24 cellular contexts compared by ENCODE assay signal in genomic region chr9:98176391-98177259, GRCh38. TPM values are rescaled to one million over a fixed set of nuclear protein-coding genes. Genes with fewer than 3 reads are reported as not detected.
DNase-seq lines count a peak whose midpoint lies in the region; ATAC-seq and TF ChIP-seq lines count a peak whose summit lies in the region.
"Had no signal": no experiment of that assay in that cellular context is flagged by ENCODE, and none has a peak within 500 bp of the region (broad histone marks: within the 10 kb centered on the region; RNA-seq: fewer than 3 reads in every experiment).

No MANE protein-coding gene starts in this region.

- no peak for ATAC-seq in activated CD4-positive, alpha-beta T cell treated with anti-CD3 and anti-CD28 coated beads for 36 hours
- ATAC-seq in HG02938 (IDR thresholded peaks at IDR 0.05; ENCODE audit: unreplicated experiment), result no peak
- no peak for ATAC-seq in activated CD8-positive, alpha-beta memory T cell treated with anti-CD3 and anti-CD28 coated beads, Interleukin-2, amount 10 ng/mL, durations not matched to agents 7 days and 5 days
- no peak for ATAC-seq in natural killer cell
- ATAC-seq: activated naive CD4-positive, alpha-beta T cell treated with anti-CD3 and anti-CD28 coated beads, Interleukin-2, amount 50 U/mL, for 72 hours; activated T-cell treated with anti-CD3 and anti-CD28 coated beads, Interleukin-2, amount 50 U/mL, for 4 hours; natural killer cell treated with Interleukin-12 subunit alpha and Interleukin-12 subunit beta and Interleukin-15 and Interleukin-18, amount 100 ng/mL, for 72 hours; stimulated activated memory B cell treated with anti-CD40 and anti-IgM and Interleukin-4, amounts not matched to agents 10 μg/mL and 1 μg/mL and 100 μg/mL, for 72 hours had no signal

- POLR2A ChIA-PET in activated CD4-positive, alpha-beta T cell treated with anti-CD3 and anti-CD28 coated beads for 36 hours (lab: Charles Lee), result interaction anchor here (0.5 kb wide), 1 partner anchor 496 kb away, joined by 4 read pairs; no protein-coding TSS in a partner anchor

- H3K27ac Mint-ChIP-seq in activated CD4-positive, alpha-beta T cell treated with anti-CD3 and anti-CD28 coated beads for 36 hours, result peak overlapping the region; percentile 19
- H3K27ac Mint-ChIP-seq in glutamatergic neuron (ENCODE audit: unreplicated experiment), result no peak overlapping the region
- peak overlapping the region; percentile 35 for H3K27ac Mint-ChIP-seq in neural crest cell (ENCODE audit: unreplicated experiment)
- H3K27ac Mint-ChIP-seq in activated CD8-positive, alpha-beta memory T cell treated with anti-CD3 and anti-CD28 coated beads, Interleukin-2, amount 10 ng/mL, durations not matched to agents 7 days and 5 days, result no peak overlapping the region
- H3K27ac Mint-ChIP-seq in natural killer cell, result no peak overlapping the region
- H3K27ac Mint-ChIP-seq: natural killer cell treated with Interleukin-12 subunit alpha and Interleukin-12 subunit beta and Interleukin-15 and Interleukin-18, amount 100 ng/mL, for 72 hours; stimulated activated memory B cell treated with anti-CD40 and anti-IgM and Interleukin-4, amounts not matched to agents 10 μg/mL and 1 μg/mL and 100 μg/mL, for 72 hours had no signal

- CTCF ChIA-PET in activated CD4-positive, alpha-beta T cell treated with anti-CD3 and anti-CD28 coated beads for 36 hours (lab: Charles Lee), result interaction anchor here (0.6 kb wide), 1 partner anchor 11 kb away, joined by 3 read pairs; no protein-coding TSS in a partner anchor
- CTCF ChIA-PET in activated CD8-positive, alpha-beta memory T cell treated with anti-CD3 and anti-CD28 coated beads, Interleukin-2, amount 10 ng/mL, durations not matched to agents 7 days and 5 days (lab: Charles Lee), result no interaction called here

- no peaks in the 10 kb centered on the region for H3K27me3 Mint-ChIP-seq in activated CD4-positive, alpha-beta T cell treated with anti-CD3 and anti-CD28 coated beads for 36 hours
- H3K27me3 Mint-ChIP-seq in glutamatergic neuron (ENCODE audit: unreplicated experiment), result peaks cover 4% of the 10 kb centered on the region
- no peaks in the 10 kb centered on the region for H3K27me3 Mint-ChIP-seq in neural crest cell (ENCODE audit: low read depth)
- H3K27me3 Mint-ChIP-seq in activated CD8-positive, alpha-beta memory T cell treated with anti-CD3 and anti-CD28 coated beads, Interleukin-2, amount 10 ng/mL, durations not matched to agents 7 days and 5 days, result no peaks in the 10 kb centered on the region
- H3K27me3 Mint-ChIP-seq in natural killer cell (ENCODE audit: low read depth in 2 of 2), result no peaks in the 10 kb centered on the region
- H3K27me3 Mint-ChIP-seq: natural killer cell treated with Interleukin-12 subunit alpha and Interleukin-12 subunit beta and Interleukin-15 and Interleukin-18, amount 100 ng/mL, for 72 hours; stimulated activated memory B cell treated with anti-CD40 and anti-IgM and Interleukin-4, amounts not matched to agents 10 μg/mL and 1 μg/mL and 100 μg/mL, for 72 hours had no signal

- TF ChIP-seq CTCF in glutamatergic neuron (IDR thresholded peaks at IDR 0.05; ENCODE audit: partially characterized antibody, unreplicated experiment) (no peak), neural crest cell (conservative IDR thresholded peaks at IDR 0.05) (no peak), natural killer cell (IDR thresholded peaks at IDR 0.05) (no peak), GM13977 (IDR thresholded peaks at IDR 0.05; ENCODE audit: extremely low read depth, insufficient read depth, missing control alignments) (no peak)

- DNase-seq in activated CD4-positive, alpha-beta T cell treated with anti-CD3 and anti-CD28 coated beads for 36 hours, result no peak
- DNase-seq in activated CD4-positive, alpha-beta T cell treated with anti-CD3 and anti-CD28 coated beads, Interleukin-2, amount 50 U/mL, for 48 hours, result no peak
- DNase-seq in glutamatergic neuron (peak; percentile 1), neural crest cell (ENCODE audit: low read depth, low spot score) (no peak), natural killer cell (no peak), GM13977 (ENCODE audit: low spot score) (no peak)
- no peak for DNase-seq in activated CD8-positive, alpha-beta memory T cell treated with anti-CD3 and anti-CD28 coated beads, Interleukin-2, amount 10 ng/mL, durations not matched to agents 7 days and 5 days
- DNase-seq: activated CD4-positive, alpha-beta T cell treated with anti-CD3 and anti-CD28 coated beads for 1 hour; activated CD8-positive, alpha-beta memory T cell treated with anti-CD3 and anti-CD28 coated beads for 24 hours; activated T-cell treated with anti-CD3 and anti-CD28 coated beads, Interleukin-2, amount 50 U/mL, for 4 hours; aorta; DND-41; erythroblast; foreskin melanocyte; GOT3; mesenchymal stem cell; NCI-H1930; OCI-M1; SIG-M5; stimulated activated CD4-positive, alpha-beta T cell treated with anti-CD3 and anti-CD28 coated beads, Interleukin-2, amount 100 ng/mL, for 24 hours had no signal

- H3K36me3 Mint-ChIP-seq in activated CD4-positive, alpha-beta T cell treated with anti-CD3 and anti-CD28 coated beads for 36 hours (ENCODE audit: low read depth), result no peaks in the 10 kb centered on the region
- H3K36me3 Mint-ChIP-seq in glutamatergic neuron (ENCODE audit: unreplicated experiment), result no peaks in the 10 kb centered on the region
- H3K36me3 Mint-ChIP-seq in neural crest cell (ENCODE audit: low read depth), result no peaks in the 10 kb centered on the region
- no peaks in the 10 kb centered on the region for H3K36me3 Mint-ChIP-seq in activated CD8-positive, alpha-beta memory T cell treated with anti-CD3 and anti-CD28 coated beads, Interleukin-2, amount 10 ng/mL, durations not matched to agents 7 days and 5 days
- no peaks in the 10 kb centered on the region for H3K36me3 Mint-ChIP-seq in natural killer cell
- H3K36me3 Mint-ChIP-seq: activated naive CD4-positive, alpha-beta T cell treated with anti-CD3 and anti-CD28 coated beads, Interleukin-2, amount 50 U/mL, for 72 hours; natural killer cell treated with Interleukin-12 subunit alpha and Interleukin-12 subunit beta and Interleukin-15 and Interleukin-18, amount 100 ng/mL, for 72 hours; stimulated activated memory B cell treated with anti-CD40 and anti-IgM and Interleukin-4, amounts not matched to agents 10 μg/mL and 1 μg/mL and 100 μg/mL, for 72 hours had no signal

- intact Hi-C loops in activated CD4-positive, alpha-beta T cell treated with anti-CD3 and anti-CD28 coated beads for 36 hours (cut with DNase I, micrococcal nuclease), result no loop called here
- intact Hi-C loops in natural killer cell (cut with micrococcal nuclease), result no loop called here

- H3K4me1 Mint-ChIP-seq in activated CD4-positive, alpha-beta T cell treated with anti-CD3 and anti-CD28 coated beads for 36 hours, result peaks cover 23% of the 10 kb centered on the region
- H3K4me1 Mint-ChIP-seq in glutamatergic neuron (ENCODE audit: low read depth, unreplicated experiment), result peaks cover 28% of the 10 kb centered on the region
- H3K4me1 Mint-ChIP-seq in neural crest cell, result peaks cover 48% of the 10 kb centered on the region
- peaks cover 7% of the 10 kb centered on the region for H3K4me1 Mint-ChIP-seq in activated CD8-positive, alpha-beta memory T cell treated with anti-CD3 and anti-CD28 coated beads, Interleukin-2, amount 10 ng/mL, durations not matched to agents 7 days and 5 days
- no peaks in the 10 kb centered on the region for H3K4me1 Mint-ChIP-seq in natural killer cell

- in situ Hi-C loops in GM13977 (cut with MboI; ENCODE audit: low pct_unique_long_range_greater_than_20kb, low sequenced_read_pairs, unreplicated experiment), result no loop called here

- H3K4me3 Mint-ChIP-seq in activated CD4-positive, alpha-beta T cell treated with anti-CD3 and anti-CD28 coated beads for 36 hours, result no peak overlapping the region
- H3K4me3 Mint-ChIP-seq in glutamatergic neuron (ENCODE audit: unreplicated experiment) (no peak overlapping the region), neural crest cell (no peak overlapping the region), natural killer cell (no peak overlapping the region)
- H3K4me3 Mint-ChIP-seq in activated CD8-positive, alpha-beta memory T cell treated with anti-CD3 and anti-CD28 coated beads, Interleukin-2, amount 10 ng/mL, durations not matched to agents 7 days and 5 days, result no peak overlapping the region
- H3K4me3 Mint-ChIP-seq: activated T-cell treated with anti-CD3 and anti-CD28 coated beads, Interleukin-2, amount 50 U/mL, for 4 hours; natural killer cell treated with Interleukin-12 subunit alpha and Interleukin-12 subunit beta and Interleukin-15 and Interleukin-18, amount 100 ng/mL, for 72 hours; stimulated activated memory B cell treated with anti-CD40 and anti-IgM and Interleukin-4, amounts not matched to agents 10 μg/mL and 1 μg/mL and 100 μg/mL, for 72 hours had no signal

- no peaks in the 10 kb centered on the region for H3K9me3 Mint-ChIP-seq in activated CD4-positive, alpha-beta T cell treated with anti-CD3 and anti-CD28 coated beads for 36 hours (ENCODE audit: low read depth)
- H3K9me3 Mint-ChIP-seq in glutamatergic neuron (ENCODE audit: unreplicated experiment) (peaks cover 3% of the 10 kb centered on the region), neural crest cell (no peaks in the 10 kb centered on the region), natural killer cell (no peaks in the 10 kb centered on the region)
- no peaks in the 10 kb centered on the region for H3K9me3 Mint-ChIP-seq in activated CD8-positive, alpha-beta memory T cell treated with anti-CD3 and anti-CD28 coated beads, Interleukin-2, amount 10 ng/mL, durations not matched to agents 7 days and 5 days (ENCODE audit: low read depth)
- H3K9me3 Mint-ChIP-seq: activated naive CD4-positive, alpha-beta T cell treated with anti-CD3 and anti-CD28 coated beads, Interleukin-2, amount 50 U/mL, for 72 hours; activated T-cell treated with anti-CD3 and anti-CD28 coated beads, Interleukin-2, amount 50 U/mL, for 4 hours; natural killer cell treated with Interleukin-12 subunit alpha and Interleukin-12 subunit beta and Interleukin-15 and Interleukin-18, amount 100 ng/mL, for 72 hours; stimulated activated memory B cell treated with anti-CD40 and anti-IgM and Interleukin-4, amounts not matched to agents 10 μg/mL and 1 μg/mL and 100 μg/mL, for 72 hours had no signal

RNA-seq across cellular contexts. Expression of gene CORO2A, which starts 15.8 kb away (rescaled TPM):
- total RNA-seq in activated CD4-positive, alpha-beta T cell treated with anti-CD3 and anti-CD28 coated beads for 36 hours, result 10 to 100 TPM in 1 of 2 experiments, 1 to 10 TPM in 1; 9.7 to 10.3 TPM
- 23.9 TPM for total RNA-seq in glutamatergic neuron (ENCODE audit: unreplicated experiment)
- total RNA-seq in neural crest cell, result 9.3 and 9.5 TPM in 2 replicates
- total RNA-seq in activated CD8-positive, alpha-beta memory T cell treated with anti-CD3 and anti-CD28 coated beads, Interleukin-2, amount 10 ng/mL, durations not matched to agents 7 days and 5 days, result 10 to 100 TPM in 1 of 2 experiments, 1 to 10 TPM in 1; 6.2 to 11.5 TPM
- total RNA-seq in natural killer cell, result 1 to 10 TPM; 1.9 to 3.6 (median 2.3) TPM

RNA-seq across cellular contexts. Expression of gene TRIM14, which starts 57.6 kb away (rescaled TPM):
- total RNA-seq in activated CD4-positive, alpha-beta T cell treated with anti-CD3 and anti-CD28 coated beads for 36 hours, result 10 to 100 TPM; 54.6 to 59.6 TPM
- total RNA-seq in glutamatergic neuron (ENCODE audit: unreplicated experiment) (0.71 TPM), neural crest cell (10.2 and 11.2 TPM in 2 replicates), natural killer cell (10 to 100 TPM; 45.1 to 66.5 (median 65.3) TPM)
- total RNA-seq in activated CD8-positive, alpha-beta memory T cell treated with anti-CD3 and anti-CD28 coated beads, Interleukin-2, amount 10 ng/mL, durations not matched to agents 7 days and 5 days, result 100 to 1,000 TPM in 1 of 2 experiments, 10 to 100 TPM in 1; 84.6 to 128 TPM

Comparison
In these comparisons a context has a peak if more than half of its experiments do, and no peak if none do; other contexts are left out.
1. H3K27ac Mint-ChIP-seq: peak in activated CD4-positive, alpha-beta T cell treated with anti-CD3 and anti-CD28 coated beads for 36 hours (single experiment) and neural crest cell (single experiment); none in glutamatergic neuron (single experiment), activated CD8-positive, alpha-beta memory T cell treated with anti-CD3 and anti-CD28 coated beads, Interleukin-2, amount 10 ng/mL, durations not matched to agents 7 days and 5 days (single experiment) and natural killer cell (0 of 2).